Comparison of ENCODE assay signal across 1 cellular context in the genomic region with DNA sequence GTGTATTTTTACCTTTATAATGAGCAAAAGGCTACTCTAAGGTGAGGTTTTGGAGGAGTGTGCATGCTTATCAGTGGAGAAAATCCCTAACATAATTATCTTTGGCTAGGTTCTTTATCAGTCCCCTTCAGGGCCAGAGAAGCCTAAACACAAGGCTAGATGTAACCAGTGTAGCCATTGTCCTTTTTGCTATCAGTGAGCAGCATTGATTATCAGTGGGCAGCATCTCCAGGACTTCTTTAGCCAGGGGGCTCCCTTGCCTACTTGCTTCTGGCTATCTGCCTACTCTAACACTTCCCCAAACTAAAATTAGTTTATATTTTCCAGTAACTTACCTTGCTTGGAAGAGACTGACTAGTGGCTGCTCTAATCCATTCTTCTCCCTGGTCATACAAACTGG.
TF ChIP-seq lines count a peak whose summit lies in the region.

No MANE protein-coding gene starts in this region.

TF ChIP-seq in GM23338, 12 proteins besides CTCF, POLR2A, EP300 and RAD21 (continued from another document):
- TF ChIP-seq CREB1 (CRISPR knock-in tag; IDR thresholded peaks at IDR 0.05; ENCODE audit: low read depth) (no peak), STAT1 (IDR thresholded peaks at IDR 0.05; ENCODE audit: unreplicated experiment) (no peak)
